ENCODE assay signal across 3 cellular contexts in the genomic region with DNA sequence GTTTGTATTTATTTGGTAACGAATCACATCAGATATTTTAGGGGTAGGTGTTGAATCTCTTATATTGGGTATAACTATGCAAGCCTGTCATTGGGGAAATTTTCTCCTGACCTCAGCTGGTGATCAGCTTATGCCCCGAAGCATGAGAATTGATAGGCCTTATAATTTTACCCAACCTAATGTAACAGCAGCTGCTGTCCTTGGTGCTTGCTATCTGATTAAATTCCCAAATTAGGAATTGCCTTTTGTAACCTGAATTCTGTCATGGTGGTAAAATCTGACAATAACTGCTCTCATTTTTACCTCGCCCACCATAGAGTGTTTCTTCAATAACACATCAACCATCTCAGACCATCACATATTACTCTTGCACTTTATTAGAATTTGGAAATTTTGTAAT.
"Had no signal": no experiment of that assay in that cellular context is flagged by ENCODE, and none has a peak within 500 bp of the region (broad histone marks: within the 10 kb centered on the region; RNA-seq: fewer than 3 reads in every experiment).

No MANE protein-coding gene starts in this region.

- H2AFZ ChIP-seq: GM23248 had no signal

- H3K9ac ChIP-seq: GM23248 had no signal

- H3K4me3 ChIP-seq: GM23248 had no signal

- H3K4me3 Mint-ChIP-seq: H9 had no signal

- H3K9me3 Mint-ChIP-seq: H9 had no signal

- H3K27ac ChIP-seq: GM23248 had no signal

- H3K27ac Mint-ChIP-seq: H9 had no signal

- DNase-seq: HCEC 1CT had no signal
